28 cellular contexts compared by ENCODE assay signal in genomic region chr6:153368131-153368530, GRCh38.
"Had no signal": no experiment of that assay in that cellular context is flagged by ENCODE, and none has a peak within 500 bp of the region (broad histone marks: within the 10 kb centered on the region; RNA-seq: fewer than 3 reads in every experiment).

No MANE protein-coding gene starts in this region.

- ATAC-seq: natural killer cell; psoas muscle; right cardiac atrium; right lobe of liver; stimulated activated effector memory CD8-positive, alpha-beta T cell treated with anti-CD3 and anti-CD28 coated beads, Interleukin-12 subunit alpha, Interleukin-12 subunit beta, amount 100 ng/mL, for 72 hours; stimulated activated naive B cell treated with anti-CD40 and anti-IgM and Interleukin-4, amounts not matched to agents 10 μg/mL and 1 μg/mL and 100 μg/mL, for 72 hours; upper lobe of right lung had no signal

- H3K36me3 ChIP-seq: neural progenitor cell, ovary, right lobe of liver, sigmoid colon, stomach, thoracic aorta, tibial artery, transverse colon, upper lobe of right lung, uterus had no signal

- H3K4me3 ChIP-seq: neural progenitor cell, ovary, psoas muscle, right lobe of liver, sigmoid colon, stomach, thoracic aorta, tibial artery, transverse colon, upper lobe of right lung, uterus had no signal

- DNase-seq: natural killer cell; occipital lobe; ovary; posterior cingulate gyrus; psoas muscle; right cardiac atrium; right lobe of liver; sigmoid colon; small intestine; stimulated activated CD4-positive, alpha-beta T cell treated with anti-CD3 and anti-CD28 coated beads, Interleukin-15, amount 100 ng/mL, for 24 hours; stimulated activated CD4-positive, alpha-beta T cell treated with anti-CD3 and anti-CD28 coated beads, Interleukin-2, amount 100 ng/mL, for 24 hours; stimulated activated CD4-positive, alpha-beta T cell treated with anti-CD3 and anti-CD28 coated beads, Interleukin-2, amount 100 ng/mL, for 48 hours; stimulated activated CD4-positive, alpha-beta T cell treated with anti-CD3 and anti-CD28 coated beads, Interleukin-4, amount 100 ng/mL, for 24 hours; stimulated activated naive B cell treated with anti-CD40 and anti-IgM and Interleukin-4, amounts not matched to agents 10 μg/mL and 1 μg/mL and 100 μg/mL, for 72 hours; stimulated activated naive CD4-positive, alpha-beta T cell treated with Interleukin-2 at 50 U/mL for 16 hours; stomach; tibial artery; transverse colon; upper lobe of right lung; uterus had no signal

- H3K4me1 Mint-ChIP-seq: natural killer cell; nephron; neural progenitor cell; stimulated activated effector memory CD8-positive, alpha-beta T cell treated with anti-CD3 and anti-CD28 coated beads, Interleukin-12 subunit alpha, Interleukin-12 subunit beta, amount 100 ng/mL, for 72 hours; stimulated activated naive B cell treated with anti-CD40 and anti-IgM and Interleukin-4, amounts not matched to agents 10 μg/mL and 1 μg/mL and 100 μg/mL, for 72 hours had no signal

- H3K9me3 ChIP-seq: ovary, psoas muscle, right lobe of liver, sigmoid colon, thoracic aorta, tibial artery, transverse colon, upper lobe of right lung, uterus had no signal

- H3K27me3 Mint-ChIP-seq: stimulated activated naive B cell treated with anti-CD40 and anti-IgM and Interleukin-4, amounts not matched to agents 10 μg/mL and 1 μg/mL and 100 μg/mL, for 72 hours; stimulated activated naive CD8-positive, alpha-beta T cell treated with anti-CD3 and anti-CD28 coated beads, Interleukin-15, Interleukin-2, amounts not matched to agents 100 ng/mL and 50 ng/mL, for 24 hours; type B pancreatic cell had no signal

- H2AFZ ChIP-seq: neural progenitor cell, parathyroid adenoma had no signal

- H3K27me3 ChIP-seq: neural progenitor cell, ovary, right lobe of liver, sigmoid colon, stomach, tibial artery, transverse colon, upper lobe of right lung, uterus had no signal

- H3K36me3 Mint-ChIP-seq: natural killer cell; neural progenitor cell; stimulated activated effector memory CD8-positive, alpha-beta T cell treated with anti-CD3 and anti-CD28 coated beads, Interleukin-12 subunit alpha, Interleukin-12 subunit beta, amount 100 ng/mL, for 72 hours; stimulated activated naive B cell treated with anti-CD40 and anti-IgM and Interleukin-4, amounts not matched to agents 10 μg/mL and 1 μg/mL and 100 μg/mL, for 72 hours; type B pancreatic cell had no signal

- H3K4me3 Mint-ChIP-seq: natural killer cell; nephron; neural progenitor cell; stimulated activated effector memory CD8-positive, alpha-beta T cell treated with anti-CD3 and anti-CD28 coated beads, Interleukin-12 subunit alpha, Interleukin-12 subunit beta, amount 100 ng/mL, for 72 hours; stimulated activated naive B cell treated with anti-CD40 and anti-IgM and Interleukin-4, amounts not matched to agents 10 μg/mL and 1 μg/mL and 100 μg/mL, for 72 hours; stimulated activated naive CD8-positive, alpha-beta T cell treated with anti-CD3 and anti-CD28 coated beads, Interleukin-15, Interleukin-2, amounts not matched to agents 100 ng/mL and 50 ng/mL, for 24 hours; type B pancreatic cell had no signal

- H3K4me2 ChIP-seq: neural progenitor cell had no signal

- H3K27ac Mint-ChIP-seq: natural killer cell; nephron; neural progenitor cell; progenitor cell of endocrine pancreas; stimulated activated effector memory CD8-positive, alpha-beta T cell treated with anti-CD3 and anti-CD28 coated beads, Interleukin-12 subunit alpha, Interleukin-12 subunit beta, amount 100 ng/mL, for 72 hours; stimulated activated naive B cell treated with anti-CD40 and anti-IgM and Interleukin-4, amounts not matched to agents 10 μg/mL and 1 μg/mL and 100 μg/mL, for 72 hours; stimulated activated naive CD8-positive, alpha-beta T cell treated with anti-CD3 and anti-CD28 coated beads, Interleukin-15, Interleukin-2, amounts not matched to agents 100 ng/mL and 50 ng/mL, for 24 hours; type B pancreatic cell had no signal

- H3K9me3 Mint-ChIP-seq: nephron had no signal

- H3K79me2 ChIP-seq: parathyroid adenoma had no signal

- H3K4me1 ChIP-seq: neural progenitor cell, parathyroid adenoma, psoas muscle, right lobe of liver, sigmoid colon, stomach, tibial artery, transverse colon, upper lobe of right lung, uterus had no signal

- H3K27ac ChIP-seq: neural progenitor cell, ovary, parathyroid adenoma, psoas muscle, right lobe of liver, sigmoid colon, stomach, thoracic aorta, tibial artery, transverse colon, upper lobe of right lung, uterus had no signal
